8 cellular contexts compared by ENCODE assay signal in the genomic region with DNA sequence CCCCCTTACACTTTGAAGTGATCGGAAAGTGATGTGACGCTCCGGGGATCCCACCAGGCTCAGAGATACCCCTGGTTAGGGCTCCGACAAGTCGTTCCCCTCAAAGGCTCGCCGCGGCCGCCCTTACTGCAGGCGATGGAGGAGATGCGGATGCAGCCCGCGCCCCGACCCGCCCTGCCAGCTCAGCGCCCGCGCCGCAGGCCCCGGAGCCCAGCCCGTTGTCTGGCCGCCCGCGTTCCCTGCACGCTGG. TPM values are rescaled to one million over a fixed set of nuclear protein-coding genes. Genes with fewer than 3 reads are reported as not detected.
DNase-seq lines count a peak whose midpoint lies in the region; ATAC-seq and TF ChIP-seq lines count a peak whose summit lies in the region.

No MANE protein-coding gene starts in this region.

- H4K91ac ChIP-seq in mesenchymal stem cell (ENCODE audit: low read length) = peak overlapping the region; percentile 99

- H3K14ac ChIP-seq in mesenchymal stem cell (ENCODE audit: low read length in 2 of 2) = peak overlapping the region; percentile 76 to 99

- intact Hi-C loops in Right ventricle myocardium inferior (cut with DNase I) (loop anchor here (2.0 to 5.0 kb wide), 2 partner anchors 19 to 67 kb away; a partner anchor contains a TSS), aorta (cut with DNase I) (no loop called here)

- peaks cover 21% of the 10 kb centered on the region for H3K36me3 ChIP-seq in right atrium auricular region
- H3K36me3 ChIP-seq in mesenchymal stem cell (ENCODE audit: control insufficient read depth in 1 of 2, insufficient read depth in 2 of 2, low read depth in 1 of 2, low read length in 2 of 2) = peaks cover under 1 to 30% of the 10 kb centered on the region in 2 experiments
- H3K36me3 ChIP-seq in aorta (ENCODE audit: control insufficient read depth in 1 of 2, insufficient read depth in 2 of 2, low read length in 1 of 2) = no peaks in the 10 kb centered on the region

- peak overlapping the region; percentile 99 for H2AFZ ChIP-seq in mesenchymal stem cell (ENCODE audit: low read depth, low read length)

- peak; percentile 63 for DNase-seq in right atrium auricular region (ENCODE audit: low spot score)
- DNase-seq in Right ventricle myocardium inferior (ENCODE audit: missing footprints) = no peak
- DNase-seq in astrocyte of the spinal cord (ENCODE audit: low read depth, low spot score) = no peak
- no peak for DNase-seq in mesenchymal stem cell
- no peak for DNase-seq in aorta
- no peak for DNase-seq in EL
- no peak for DNase-seq in SW480 (ENCODE audit: low spot score)

- no peaks in the 10 kb centered on the region for H3K27me3 ChIP-seq in right atrium auricular region
- H3K27me3 ChIP-seq in mesenchymal stem cell (ENCODE audit: control insufficient read depth in 1 of 2, insufficient read depth in 1 of 2, low read length in 2 of 2) = no peaks in the 10 kb centered on the region
- H3K27me3 ChIP-seq in aorta (ENCODE audit: control insufficient read depth in 1 of 2, insufficient read depth in 2 of 2, low read length in 1 of 2) = no peaks in the 10 kb centered on the region

- H2BK120ac ChIP-seq in mesenchymal stem cell (ENCODE audit: low read depth, low read length) = peak overlapping the region; percentile 92

- ATAC-seq in Right ventricle myocardium inferior (no peak), aorta (ENCODE audit: low FRiP score) (no peak), esophagus mucosa (no peak)

- 0% methylated on average over 22 of the region's 25 CpGs for WGBS in mesenchymal stem cell
- WGBS in aorta, 2 donors = 0 to 1% methylated on average over 25 of the region's 25 CpGs

- H4K8ac ChIP-seq in mesenchymal stem cell (ENCODE audit: low read length) = peak overlapping the region; percentile 99

- H2BK12ac ChIP-seq in mesenchymal stem cell (ENCODE audit: low read length in 2 of 2) = no peak overlapping the region

- H3K9me3 ChIP-seq in right atrium auricular region (no peaks in the 10 kb centered on the region), mesenchymal stem cell (ENCODE audit: control insufficient read depth, low read length) (no peaks in the 10 kb centered on the region), aorta (ENCODE audit: control insufficient read depth, low read length) (no peaks in the 10 kb centered on the region)

- H3K79me1 ChIP-seq in mesenchymal stem cell (replicated peaks; ENCODE audit: low read length, poor library complexity, severe bottlenecking) = peaks cover 4% of the 10 kb centered on the region

- H3K9ac ChIP-seq in mesenchymal stem cell (ENCODE audit: low read length) = peak overlapping the region; percentile 97

- H3K27ac ChIP-seq in right atrium auricular region (peak overlapping the region; percentile 81 to 92), mesenchymal stem cell (ENCODE audit: low read length, poor library complexity, severe bottlenecking) (peak overlapping the region; percentile 80), aorta (ENCODE audit: low read depth in 1 of 2, low read length in 2 of 2) (peak overlapping the region; percentile 19 to 76)

- H3K4me3 ChIP-seq in right atrium auricular region = peak overlapping the region; percentile 76 to 94
- H3K4me3 ChIP-seq in astrocyte of the spinal cord (ENCODE audit: low read depth, low read length) = peak overlapping the region; percentile 99
- H3K4me3 ChIP-seq in mesenchymal stem cell (ENCODE audit: insufficient read depth in 1 of 2, low read depth in 1 of 2, low read length in 2 of 2) = peak overlapping the region; percentile 82 to 95
- H3K4me3 ChIP-seq in aorta (ENCODE audit: low read length in 2 of 2) = peak overlapping the region; percentile 41 to 61

- peak overlapping the region; percentile 97 for H2BK15ac ChIP-seq in mesenchymal stem cell (ENCODE audit: low read depth, poor library complexity, severe bottlenecking)

- H3K4me1 ChIP-seq in right atrium auricular region (peaks cover 0 to 36% of the 10 kb centered on the region in 2 donors), mesenchymal stem cell (ENCODE audit: control insufficient read depth, insufficient read depth, low read depth, low read length) (peaks cover 9% of the 10 kb centered on the region), aorta (ENCODE audit: control insufficient read depth in 1 of 2, insufficient read depth in 2 of 2, low read length in 2 of 2) (peaks cover 0 to 3% of the 10 kb centered on the region in 2 donors)

- no peak for TF ChIP-seq CTCF in right atrium auricular region (IDR thresholded peaks at IDR 0.05)
- no peak for TF ChIP-seq CTCF in astrocyte of the spinal cord (IDR thresholded peaks at IDR 0.05; ENCODE audit: low read depth, low read length)

- H2BK5ac ChIP-seq in mesenchymal stem cell (ENCODE audit: low read depth, low read length, poor library complexity, severe bottlenecking) = peak overlapping the region; percentile 96

- peak overlapping the region; percentile 96 to 98 for H3K18ac ChIP-seq in mesenchymal stem cell (ENCODE audit: low read depth in 1 of 2, low read length in 2 of 2)

- peak overlapping the region; percentile 68 for H2AK5ac ChIP-seq in mesenchymal stem cell (ENCODE audit: low read length, severe bottlenecking)

- peak overlapping the region; percentile 66 for H3K4me2 ChIP-seq in mesenchymal stem cell (ENCODE audit: low read length, poor library complexity, severe bottlenecking)

- in situ Hi-C loops in astrocyte of the spinal cord (cut with HindIII; ENCODE audit: low sequenced_read_pairs) = no loop called here

- H3K23ac ChIP-seq in mesenchymal stem cell (ENCODE audit: low read length in 2 of 2) = peak overlapping the region in 1 of 2 experiments; percentile 97

- H3K4ac ChIP-seq in mesenchymal stem cell (ENCODE audit: low read depth in 1 of 2, low read length in 2 of 2) = peak overlapping the region; percentile 81 to 92

RNA-seq across cellular contexts. Expression of a gene that starts 0.2 kb away (rescaled TPM):
- total RNA-seq in right atrium auricular region (10 to 100 TPM; 37.7 to 46.7 TPM), Right ventricle myocardium inferior (33.2 TPM), aorta (10 to 100 TPM; 28.7 to 48.4 TPM), esophagus mucosa (16.7 TPM)
- 82.3 TPM for polyA plus RNA-seq in mesenchymal stem cell (2013, experiment 1 of 2)
- 82.1 TPM for polyA plus RNA-seq in mesenchymal stem cell (2013, experiment 2 of 2)
- 10 to 100 TPM; 26.0 to 59.5 TPM for polyA plus RNA-seq in aorta

RNA-seq across cellular contexts. Expression of a gene that starts 0.5 kb away (rescaled TPM):
- total RNA-seq in right atrium auricular region (100 to 1,000 TPM; 138 to 328 TPM), Right ventricle myocardium inferior (85.0 TPM), aorta (10 to 100 TPM; 57.2 to 67.5 TPM), esophagus mucosa (70.6 TPM)
- polyA plus RNA-seq in mesenchymal stem cell (2013, experiment 1 of 2) = 153 TPM
- 151 TPM for polyA plus RNA-seq in mesenchymal stem cell (2013, experiment 2 of 2)
- polyA plus RNA-seq in aorta = 100 to 1,000 TPM; 114 to 119 TPM

RNA-seq across cellular contexts. Expression of a gene that starts 19.5 kb away (rescaled TPM):
- total RNA-seq in right atrium auricular region (10 to 100 TPM; 29.7 to 49.3 TPM), Right ventricle myocardium inferior (28.8 TPM), aorta (10 to 100 TPM; 52.0 to 70.3 TPM), esophagus mucosa (76.4 TPM)
- 92.6 TPM for polyA plus RNA-seq in mesenchymal stem cell (2013, experiment 1 of 2)
- polyA plus RNA-seq in mesenchymal stem cell (2013, experiment 2 of 2) = 94.1 TPM
- polyA plus RNA-seq in aorta = 10 to 100 TPM; 20.9 to 32.9 TPM

RNA-seq across cellular contexts. Expression of a gene that starts 19.6 kb away (rescaled TPM):
- total RNA-seq in right atrium auricular region (10 to 100 TPM; 39.8 to 40.6 TPM), Right ventricle myocardium inferior (45.3 TPM), aorta (10 to 100 TPM; 61.6 to 73.8 TPM), esophagus mucosa (41.6 TPM)
- 28.8 TPM for polyA plus RNA-seq in mesenchymal stem cell (2013, experiment 1 of 2)
- polyA plus RNA-seq in mesenchymal stem cell (2013, experiment 2 of 2) = 26.4 TPM
- 10 to 100 TPM in 1 of 2 donors, 1 to 10 TPM in 1; 6.9 to 11.3 TPM for polyA plus RNA-seq in aorta
